Comparison of ENCODE assay signal across 1 cellular context in the genomic region with DNA sequence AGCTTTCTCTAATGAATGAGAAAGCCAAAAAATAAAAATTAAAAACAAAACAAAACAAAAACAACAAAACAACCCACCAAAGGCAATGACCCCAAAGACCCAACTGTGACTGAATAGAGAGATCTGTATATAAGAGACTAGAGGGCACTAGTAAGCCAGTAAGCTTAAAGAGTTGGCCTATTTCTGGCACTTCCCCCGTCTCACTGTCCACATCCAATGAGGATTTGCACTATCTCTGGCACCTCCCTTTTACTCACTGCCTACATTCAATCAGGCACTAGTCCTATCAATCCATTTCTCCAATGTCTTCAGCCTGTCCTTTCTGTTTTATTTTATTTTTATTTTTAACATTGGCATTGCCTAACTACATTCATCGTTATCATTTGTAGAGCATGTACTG.
TF ChIP-seq lines count a peak whose summit lies in the region.

No MANE protein-coding gene starts in this region.

TF ChIP-seq in WTC11, 78 proteins besides CTCF, POLR2A, EP300 and RAD21 (continued from another document):
- TF ChIP-seq, protein P1, sequence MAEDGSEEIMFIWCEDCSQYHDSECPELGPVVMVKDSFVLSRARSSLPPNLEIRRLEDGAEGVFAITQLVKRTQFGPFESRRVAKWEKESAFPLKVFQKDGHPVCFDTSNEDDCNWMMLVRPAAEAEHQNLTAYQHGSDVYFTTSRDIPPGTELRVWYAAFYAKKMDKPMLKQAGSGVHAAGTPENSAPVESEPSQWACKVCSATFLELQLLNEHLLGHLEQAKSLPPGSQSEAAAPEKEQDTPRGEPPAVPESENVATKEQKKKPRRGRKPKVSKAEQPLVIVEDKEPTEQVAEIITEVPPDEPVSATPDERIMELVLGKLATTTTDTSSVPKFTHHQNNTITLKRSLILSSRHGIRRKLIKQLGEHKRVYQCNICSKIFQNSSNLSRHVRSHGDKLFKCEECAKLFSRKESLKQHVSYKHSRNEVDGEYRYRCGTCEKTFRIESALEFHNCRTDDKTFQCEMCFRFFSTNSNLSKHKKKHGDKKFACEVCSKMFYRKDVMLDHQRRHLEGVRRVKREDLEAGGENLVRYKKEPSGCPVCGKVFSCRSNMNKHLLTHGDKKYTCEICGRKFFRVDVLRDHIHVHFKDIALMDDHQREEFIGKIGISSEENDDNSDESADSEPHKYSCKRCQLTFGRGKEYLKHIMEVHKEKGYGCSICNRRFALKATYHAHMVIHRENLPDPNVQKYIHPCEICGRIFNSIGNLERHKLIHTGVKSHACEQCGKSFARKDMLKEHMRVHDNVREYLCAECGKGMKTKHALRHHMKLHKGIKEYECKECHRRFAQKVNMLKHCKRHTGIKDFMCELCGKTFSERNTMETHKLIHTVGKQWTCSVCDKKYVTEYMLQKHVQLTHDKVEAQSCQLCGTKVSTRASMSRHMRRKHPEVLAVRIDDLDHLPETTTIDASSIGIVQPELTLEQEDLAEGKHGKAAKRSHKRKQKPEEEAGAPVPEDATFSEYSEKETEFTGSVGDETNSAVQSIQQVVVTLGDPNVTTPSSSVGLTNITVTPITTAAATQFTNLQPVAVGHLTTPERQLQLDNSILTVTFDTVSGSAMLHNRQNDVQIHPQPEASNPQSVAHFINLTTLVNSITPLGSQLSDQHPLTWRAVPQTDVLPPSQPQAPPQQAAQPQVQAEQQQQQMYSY (CRISPR knock-in tag; IDR thresholded peaks at IDR 0.05): no peak
